In genomic region chrX:15679246-15679645, GRCh38 we compare ENCODE assay signal across 1 cellular context.
TF ChIP-seq lines count a peak whose summit lies in the region.

No MANE protein-coding gene starts in this region.

TF ChIP-seq in IMR-90, 13 proteins besides CTCF, POLR2A, EP300 and RAD21:
- no peak for TF ChIP-seq ELK1 (IDR thresholded peaks at IDR 0.05; ENCODE audit: borderline replicate concordance, low read depth, low read length)
- TF ChIP-seq RCOR1 (IDR thresholded peaks at IDR 0.05; ENCODE audit: insufficient replicate concordance, low read length): no peak
- no peak for TF ChIP-seq MAZ (IDR thresholded peaks at IDR 0.05; ENCODE audit: borderline replicate concordance, low read depth, low read length)
- 0 out of 2 replicates have a peak, but pooled peaks have one; percentile 24 for TF ChIP-seq CEBPB (IDR thresholded peaks at IDR 0.05; ENCODE audit: low read depth, low read length)
TF ChIP-seq in IMR-90: peak in this region for 1.
